Comparison of ENCODE assay signal across 26 cellular contexts in the genomic region with DNA sequence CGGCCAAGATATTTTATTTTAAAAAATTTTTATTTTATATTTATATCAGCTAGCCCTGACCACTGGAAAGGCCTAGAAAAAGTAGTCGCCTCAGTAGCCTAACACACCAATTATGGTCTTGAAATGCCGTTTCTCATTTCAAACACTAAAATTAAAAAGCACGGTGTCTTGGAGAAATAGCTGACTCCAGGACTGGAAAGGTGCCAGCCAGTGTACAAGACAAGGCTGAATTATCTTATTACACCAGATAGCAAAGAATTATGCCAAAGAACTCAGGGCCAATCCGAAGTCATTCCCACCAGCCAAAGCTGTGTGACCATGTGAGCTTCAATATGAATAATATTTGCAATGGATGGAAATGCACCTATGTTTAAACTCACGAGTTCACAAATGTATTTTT. TPM values are rescaled to one million over a fixed set of nuclear protein-coding genes. Genes with fewer than 3 reads are reported as not detected.
DNase-seq lines count a peak whose midpoint lies in the region; TF ChIP-seq lines count a peak whose summit lies in the region.
"Had no signal": no experiment of that assay in that cellular context is flagged by ENCODE, and none has a peak within 500 bp of the region (broad histone marks: within the 10 kb centered on the region; RNA-seq: fewer than 3 reads in every experiment).

No MANE protein-coding gene starts in this region.

- TF ChIP-seq POLR2A in testis (IDR thresholded peaks at IDR 0.05) = no peak
- no peak for TF ChIP-seq POLR2A in transverse colon (IDR thresholded peaks at IDR 0.05)

- WGBS in testis, 2 donors = 57 to 72% methylated on average over 6 of the region's 6 CpGs
- 59 to 73% methylated on average over 3 to 6 of the region's 6 CpGs for WGBS in transverse colon (ENCODE audit: low coverage in 1 of 2), 2 donors

- no peak overlapping the region for H3K27ac ChIP-seq in testis
- H3K27ac ChIP-seq in transverse colon = peak overlapping the region in 3 of 4 donors; percentile 82 to 87 (median 86)
- H3K27ac ChIP-seq in dorsolateral prefrontal cortex = no peak overlapping the region
- H3K27ac ChIP-seq: 22Rv1, A549, BLaER1 had no signal

- DNase-seq in OCI-M1 (lab: John Stamatoyannopoulos, UW) (peak; percentile 2), choroid plexus epithelial cell (ENCODE audit: low read depth) (peak; percentile 4), testis (peak; percentile 80), transverse colon (no peak), EL (no peak), dorsolateral prefrontal cortex (no peak), SHP77 treated with DMSO at 0.1 percent for 48 hours (lab: John Stamatoyannopoulos, UW) (no peak)
- DNase-seq: BE2C; C1 segment of cervical spinal cord; CD4-positive, alpha-beta memory T cell; CD4-positive, CD25-positive, alpha-beta regulatory T cell; CD8-positive, alpha-beta memory T cell; COR-L47; DMS 273 treated with DMSO at 0.1 percent for 48 hours; DMS153; DMS53; DMS79; DND-41; GF-D8 had no signal

- H3K4me1 ChIP-seq in testis (no peaks in the 10 kb centered on the region), transverse colon (peaks cover 0 to 38% (median 29%) of the 10 kb centered on the region in 4 donors)
- H3K4me1 ChIP-seq: A549, BE2C had no signal

- H3K36me3 ChIP-seq in testis (ENCODE audit: low read depth, missing control alignments) (no peaks in the 10 kb centered on the region), transverse colon (no peaks in the 10 kb centered on the region)
- H3K36me3 ChIP-seq: BE2C, BLaER1 had no signal

- TF ChIP-seq EP300 in transverse colon (IDR thresholded peaks at IDR 0.05; ENCODE audit: low read depth) = no peak

- H3K4me3 ChIP-seq in choroid plexus epithelial cell (ENCODE audit: low read depth, low read length) = no peak overlapping the region
- no peak overlapping the region for H3K4me3 ChIP-seq in testis
- no peak overlapping the region for H3K4me3 ChIP-seq in transverse colon
- H3K4me3 ChIP-seq in dorsolateral prefrontal cortex = no peak overlapping the region
- H3K4me3 ChIP-seq: A549, BLaER1 had no signal

- H3K9me3 ChIP-seq in testis (no peaks in the 10 kb centered on the region), transverse colon (no peaks in the 10 kb centered on the region)
- H3K9me3 ChIP-seq: A549, BE2C, BLaER1 had no signal

- TF ChIP-seq CTCF in choroid plexus epithelial cell (conservative IDR thresholded peaks at IDR 0.05; ENCODE audit: low read depth, low read length) (no peak), testis (IDR thresholded peaks at IDR 0.05) (no peak), transverse colon (IDR thresholded peaks at IDR 0.05) (no peak), dorsolateral prefrontal cortex (IDR thresholded peaks at IDR 0.05 in 54 of 56, conservative IDR thresholded peaks at IDR 0.05 in 2 of 56; ENCODE audit: low read depth in 1 of 56, partially characterized antibody in 56 of 56) (no peak)

- in situ Hi-C loops in transverse colon (cut with MboI; ENCODE audit: low pct_ligation_motif_present in 1 of 4, low pct_unique_long_range_greater_than_20kb in 1 of 4, low sequenced_read_pairs in 3 of 4) = no loop called here

- intact Hi-C loops in testis (cut with DNase I; ENCODE audit: low total_unique reads) = no loop called here
- intact Hi-C loops in transverse colon (cut with DNase I; ENCODE audit: low total_unique reads) = no loop called here
- intact Hi-C loops in dorsolateral prefrontal cortex (cut with DNase I) = no loop called here

- H3K27me3 ChIP-seq in testis (no peaks in the 10 kb centered on the region), transverse colon (no peaks in the 10 kb centered on the region), dorsolateral prefrontal cortex (no peaks in the 10 kb centered on the region)
- H3K27me3 ChIP-seq: BLaER1 had no signal

RNA-seq across cellular contexts. Expression of a gene that starts 20.0 kb away (rescaled TPM):
- total RNA-seq in testis (1 to 10 TPM; 1.1 to 3.0 TPM), transverse colon (1,000 to 10,000 TPM in 1 of 4 donors, 100 to 1,000 TPM in 3; 138 to 3,342 (median 155) TPM), dorsolateral prefrontal cortex (10 to 100 TPM in 41 of 120 experiments, 1 to 10 TPM in 79; 2.8 to 17.6 (median 8.8) TPM)
- 5.8 TPM for polyA plus RNA-seq in testis (ENCODE audit: insufficient read depth, low read depth, low replicate concordance)
- total RNA-seq: A172; CD4-positive, alpha-beta memory T cell; CD4-positive, CD25-positive, alpha-beta regulatory T cell; CD8-positive, alpha-beta memory T cell; Daoy had no signal
- polyA plus RNA-seq: AG04450; CD14-positive monocyte; CD4-positive, alpha-beta memory T cell; CD8-positive, alpha-beta memory T cell had no signal

RNA-seq across cellular contexts. Expression of a gene that starts 53.7 kb away (rescaled TPM):
- total RNA-seq in testis = 10 to 100 TPM; 18.9 to 23.5 TPM
- 16.4 TPM for polyA plus RNA-seq in testis (ENCODE audit: insufficient read depth, low read depth, low replicate concordance)
- 10 to 100 TPM in 1 of 4 donors, 1 to 10 TPM in 3; 5.6 to 91.3 (median 7.0) TPM for total RNA-seq in transverse colon
- total RNA-seq in dorsolateral prefrontal cortex = 10 to 100 TPM in 85 of 120 experiments, 1 to 10 TPM in 35; 5.3 to 25.3 (median 11.9) TPM
- total RNA-seq: A172; CD4-positive, alpha-beta memory T cell; CD4-positive, CD25-positive, alpha-beta regulatory T cell; CD8-positive, alpha-beta memory T cell; Daoy had no signal
- polyA plus RNA-seq: A549; CD14-positive monocyte; CD4-positive, alpha-beta memory T cell; CD4-positive, CD25-positive, alpha-beta regulatory T cell; CD8-positive, alpha-beta memory T cell had no signal

Comparison
In these comparisons a context has a peak if more than half of its experiments do, and no peak if none do; other contexts are left out.
1. DNase-seq: peak in OCI-M1 (single experiment), choroid plexus epithelial cell (single experiment) and testis (single experiment); none in transverse colon (single experiment), EL (single experiment), dorsolateral prefrontal cortex (0 of 10) and SHP77 treated with DMSO at 0.1 percent for 48 hours (single experiment).
2. H3K27ac ChIP-seq: peak in transverse colon (3 of 4); none in testis (0 of 2) and dorsolateral prefrontal cortex (0 of 59).
3. RNA of a gene that starts 20.0 kb away (total RNA-seq): 138 to 3,342 TPM in transverse colon; 2.8 to 17.6 TPM in dorsolateral prefrontal cortex and 1.1 to 3.0 TPM in testis; every median in the first group is over 4 times any median in the second.